28 cellular contexts compared by ENCODE assay signal in the genomic region with DNA sequence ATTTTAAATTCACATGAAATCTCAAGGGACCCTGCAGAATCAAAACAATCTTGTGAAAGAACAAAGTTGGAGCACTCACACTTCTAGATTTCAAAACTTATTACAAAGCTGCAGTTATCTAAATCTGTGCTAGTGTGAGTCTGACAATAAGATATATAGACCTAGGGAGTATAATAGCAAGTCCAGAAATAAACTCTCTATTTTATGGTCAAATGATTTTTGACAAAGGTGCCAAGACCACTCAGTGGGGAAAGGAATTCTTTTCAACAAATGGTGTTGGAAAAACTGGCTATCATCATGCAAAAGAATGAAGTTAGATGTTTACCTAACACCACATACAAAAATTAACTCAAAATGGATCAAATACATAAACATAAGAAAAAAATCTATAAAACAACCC.
"Had no signal": no experiment of that assay in that cellular context is flagged by ENCODE, and none has a peak within 500 bp of the region (broad histone marks: within the 10 kb centered on the region; RNA-seq: fewer than 3 reads in every experiment).

No MANE protein-coding gene starts in this region.

- H3K27ac ChIP-seq: esophagus squamous epithelium, heart right ventricle, lower lobe of right lung, neutrophil, parathyroid adenoma, right atrium auricular region, thyroid gland, upper lobe of left lung had no signal

- H3K4me3 Mint-ChIP-seq: effector memory CD8-positive, alpha-beta T cell; naive thymus-derived CD8-positive, alpha-beta T cell; nephron progenitor cell; stimulated activated naive CD8-positive, alpha-beta T cell treated with anti-CD3 and anti-CD28 coated beads, Interleukin-15, amount 100 ng/mL, for 72 hours had no signal

- H3K27ac Mint-ChIP-seq: effector memory CD8-positive, alpha-beta T cell; naive thymus-derived CD8-positive, alpha-beta T cell; nephron progenitor cell; progenitor cell of endocrine pancreas; stimulated activated naive CD8-positive, alpha-beta T cell treated with anti-CD3 and anti-CD28 coated beads, Interleukin-15, amount 100 ng/mL, for 72 hours had no signal

- H3K4me1 Mint-ChIP-seq: naive thymus-derived CD8-positive, alpha-beta T cell; nephron progenitor cell; stimulated activated naive CD8-positive, alpha-beta T cell treated with anti-CD3 and anti-CD28 coated beads, Interleukin-15, amount 100 ng/mL, for 72 hours had no signal

- H3K36me3 Mint-ChIP-seq: naive thymus-derived CD8-positive, alpha-beta T cell had no signal

- H3K27me3 Mint-ChIP-seq: effector memory CD8-positive, alpha-beta T cell; naive thymus-derived CD8-positive, alpha-beta T cell; progenitor cell of endocrine pancreas; stimulated activated naive CD8-positive, alpha-beta T cell treated with anti-CD3 and anti-CD28 coated beads, Interleukin-15, amount 100 ng/mL, for 72 hours had no signal

- FAIRE-seq: endometrium, keratinocyte, urothelium cell line had no signal

- DNase-seq: cortex of kidney; effector memory CD8-positive, alpha-beta T cell; erythroblast; esophagus squamous epithelium; foreskin melanocyte; glutamatergic neuron; heart right ventricle; hippocampal formation; left ventricle myocardium superior; lower lobe of right lung; naive thymus-derived CD8-positive, alpha-beta T cell; nephron progenitor cell; stimulated activated CD4-positive, alpha-beta T cell treated with anti-CD3 and anti-CD28 coated beads, Interleukin-12 subunit alpha, Interleukin-12 subunit beta, amount 100 ng/mL, for 4 hours; stimulated activated CD4-positive, alpha-beta T cell treated with anti-CD3 and anti-CD28 coated beads, Interleukin-1b, Interleukin-23, amount 100 ng/mL, for 48 hours; stimulated activated CD4-positive, alpha-beta T cell treated with anti-CD3 and anti-CD28 coated beads, Interleukin-4, amount 100 ng/mL, for 1 hour; stimulated activated CD8-positive, alpha-beta memory T cell treated with anti-CD3 and anti-CD28 coated beads, Interleukin-4, amount 100 ng/mL, for 48 hours; stimulated activated naive CD4-positive, alpha-beta T cell; stimulated activated naive CD8-positive, alpha-beta T cell treated with anti-CD3 and anti-CD28 coated beads, Interleukin-15, amount 100 ng/mL, for 72 hours; thyroid gland; upper lobe of left lung had no signal

- H3K9me3 Mint-ChIP-seq: effector memory CD8-positive, alpha-beta T cell; stimulated activated naive CD8-positive, alpha-beta T cell treated with anti-CD3 and anti-CD28 coated beads, Interleukin-15, amount 100 ng/mL, for 72 hours had no signal

- ATAC-seq: effector memory CD8-positive, alpha-beta T cell; heart right ventricle; left ventricle myocardium superior; lower lobe of right lung; naive thymus-derived CD8-positive, alpha-beta T cell; sciatic nerve; stimulated activated naive CD8-positive, alpha-beta T cell treated with anti-CD3 and anti-CD28 coated beads, Interleukin-15, amount 100 ng/mL, for 72 hours had no signal
